ENCODE assay signal across 8 cellular contexts in the genomic region with DNA sequence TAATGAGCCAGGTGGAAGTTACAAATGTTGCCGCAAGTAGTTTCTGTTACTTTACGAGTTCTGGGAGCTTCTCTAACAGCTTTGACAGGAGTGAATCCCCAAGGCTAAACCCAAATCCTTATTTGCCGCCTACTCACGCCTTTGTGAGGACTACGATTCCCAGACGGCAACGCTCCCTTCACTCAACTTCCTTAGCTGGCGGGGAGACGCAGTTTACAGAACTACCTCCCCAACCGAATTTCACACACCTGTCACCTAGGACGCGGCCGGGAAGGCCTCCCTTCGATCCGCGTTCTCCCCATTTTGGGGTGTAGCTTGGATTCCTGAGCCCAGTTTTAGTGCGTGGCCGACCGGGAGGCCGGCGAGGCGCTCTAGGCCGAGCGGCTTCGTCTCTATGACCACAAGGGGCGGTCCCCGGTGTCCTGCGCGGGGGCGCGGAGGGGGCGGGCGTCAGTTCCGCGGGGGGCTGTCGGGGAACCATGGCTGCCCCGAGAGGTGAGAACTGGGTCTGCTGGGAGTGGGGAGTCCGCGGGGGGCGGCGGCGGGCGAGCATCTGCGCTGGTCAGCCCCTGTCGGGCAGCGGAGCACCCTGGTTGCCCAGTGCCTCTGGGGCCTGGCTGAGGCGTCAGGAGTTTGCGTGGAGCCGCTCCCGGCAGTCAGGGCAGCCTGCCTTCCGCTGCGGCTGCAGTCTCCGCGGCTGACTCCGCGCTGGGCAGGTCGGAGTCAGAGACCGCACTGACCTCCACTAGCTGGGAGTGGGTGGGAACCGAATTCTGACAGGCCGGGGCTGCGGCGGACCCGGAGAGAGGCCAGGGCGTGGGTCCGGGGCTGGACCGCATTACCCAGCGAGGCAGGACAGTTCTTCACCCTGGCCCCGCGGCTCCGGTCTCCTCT. TPM values are rescaled to one million over a fixed set of nuclear protein-coding genes. Genes with fewer than 3 reads are reported as not detected.
DNase-seq lines count a peak whose midpoint lies in the region; ATAC-seq lines count a peak whose summit lies in the region.

A gene with protein sequence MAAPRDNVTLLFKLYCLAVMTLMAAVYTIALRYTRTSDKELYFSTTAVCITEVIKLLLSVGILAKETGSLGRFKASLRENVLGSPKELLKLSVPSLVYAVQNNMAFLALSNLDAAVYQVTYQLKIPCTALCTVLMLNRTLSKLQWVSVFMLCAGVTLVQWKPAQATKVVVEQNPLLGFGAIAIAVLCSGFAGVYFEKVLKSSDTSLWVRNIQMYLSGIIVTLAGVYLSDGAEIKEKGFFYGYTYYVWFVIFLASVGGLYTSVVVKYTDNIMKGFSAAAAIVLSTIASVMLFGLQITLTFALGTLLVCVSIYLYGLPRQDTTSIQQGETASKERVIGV (plus strand): TSS at position 450 of the 894 bp plus-strand sequence. CDS start 30 bp downstream, at position 480.

- peak within 1 kb of the TSS; percentile 37 to 95 for H3K4ac ChIP-seq in mesenchymal stem cell (ENCODE audit: low read depth in 1 of 2, low read length in 2 of 2)

- under 1% methylated on average over 61 of the region's 70 CpGs for whole genome bisulfite sequencing in mesenchymal stem cell

- peak within 1 kb of the TSS; percentile 97 for H4K8ac ChIP-seq in mesenchymal stem cell (ENCODE audit: low read length)

- H2BK12ac ChIP-seq in mesenchymal stem cell (ENCODE audit: low read length in 2 of 2), result peak within 1 kb of the TSS in 1 of 2 experiments; percentile 95

- H3K36me3 ChIP-seq in endocrine pancreas (ENCODE audit: control insufficient read depth, insufficient read depth, low read length) (peaks cover 3% of the 10 kb centered on the region), mesenchymal stem cell (ENCODE audit: control insufficient read depth in 1 of 2, insufficient read depth in 2 of 2, low read depth in 1 of 2, low read length in 2 of 2) (peaks cover 0 to 3% of the 10 kb centered on the region in 2 experiments)

- peak within 1 kb of the TSS in 1 of 2 experiments; percentile 96 for H3K23ac ChIP-seq in mesenchymal stem cell (ENCODE audit: low read length in 2 of 2)

- H3K9ac ChIP-seq in endocrine pancreas (ENCODE audit: control insufficient read depth, insufficient read depth, low read length) (peak within 1 kb of the TSS; percentile 100), mesenchymal stem cell (ENCODE audit: low read length) (peak within 1 kb of the TSS; percentile 96)

- H3K18ac ChIP-seq in mesenchymal stem cell (ENCODE audit: low read depth in 1 of 2, low read length in 2 of 2), result peak within 1 kb of the TSS; percentile 84 to 100

- H4K91ac ChIP-seq in mesenchymal stem cell (ENCODE audit: low read length), result peak within 1 kb of the TSS; percentile 98

- no peak within 1 kb of the TSS for H2BK120ac ChIP-seq in mesenchymal stem cell (ENCODE audit: low read depth, low read length)

- H3K27me3 ChIP-seq in endocrine pancreas (ENCODE audit: control insufficient read depth, insufficient read depth, low read length), result no peaks in the 10 kb centered on the region
- no peaks in the 10 kb centered on the region for H3K27me3 ChIP-seq in mesenchymal stem cell (ENCODE audit: control insufficient read depth in 1 of 2, insufficient read depth in 1 of 2, low read length in 2 of 2)

- peak; percentile 83 for DNase-seq in COR-L47 (lab: John Stamatoyannopoulos, UW)
- peak; percentile 84 for DNase-seq in HT-29 (ENCODE audit: low spot score)
- DNase-seq in NK-92 treated with Interleukin-12 subunit alpha and Interleukin-12 subunit beta, amount 100 ng/mL, for 24 hours (lab: John Stamatoyannopoulos, UW), result peak; percentile 74
- peak; percentile 65 to 78 (median 76) for DNase-seq in activated CD8-positive, alpha-beta memory T cell treated with anti-CD3 and anti-CD28 coated beads for 48 hours (ENCODE audit: low read depth in 2 of 3, low spot score in 2 of 3)
- DNase-seq in mesenchymal stem cell, result peak; percentile 88
- peak; percentile 66 for DNase-seq in stimulated activated CD8-positive, alpha-beta memory T cell treated with anti-CD3 and anti-CD28 coated beads, Interleukin-12 subunit alpha, Interleukin-12 subunit beta, amount 100 ng/mL, for 24 hours (ENCODE audit: extremely low read depth)

- H2BK15ac ChIP-seq in mesenchymal stem cell (ENCODE audit: low read depth, poor library complexity, severe bottlenecking), result peak within 1 kb of the TSS; percentile 71

- peak; percentile 93 for ATAC-seq in GM21360 (IDR thresholded peaks at IDR 0.05; ENCODE audit: unreplicated experiment)

- H3K79me1 ChIP-seq in mesenchymal stem cell (replicated peaks; ENCODE audit: low read length, poor library complexity, severe bottlenecking), result peaks cover 15% of the 10 kb centered on the region

- H3K4me2 ChIP-seq in mesenchymal stem cell (ENCODE audit: low read length, poor library complexity, severe bottlenecking), result peak within 1 kb of the TSS; percentile 99

- peak within 1 kb of the TSS; percentile 100 for H2AFZ ChIP-seq in mesenchymal stem cell (ENCODE audit: low read depth, low read length)

- H3K4me3 ChIP-seq in endocrine pancreas (ENCODE audit: control insufficient read depth, insufficient read depth, low read length) (peak within 1 kb of the TSS; percentile 81), mesenchymal stem cell (ENCODE audit: insufficient read depth in 1 of 2, low read depth in 1 of 2, low read length in 2 of 2) (peak within 1 kb of the TSS; percentile 92 to 96)

- H3K4me1 ChIP-seq in endocrine pancreas (ENCODE audit: control insufficient read depth, insufficient read depth, low read length) (peaks cover 7% of the 10 kb centered on the region), mesenchymal stem cell (ENCODE audit: control insufficient read depth, insufficient read depth, low read depth, low read length) (peaks cover 4% of the 10 kb centered on the region)

- H3K27ac ChIP-seq in mesenchymal stem cell (ENCODE audit: low read length, poor library complexity, severe bottlenecking), result peak within 1 kb of the TSS; percentile 71

- no peak within 1 kb of the TSS for H2AK5ac ChIP-seq in mesenchymal stem cell (ENCODE audit: low read length, severe bottlenecking)

- peak within 1 kb of the TSS; percentile 49 for H2BK5ac ChIP-seq in mesenchymal stem cell (ENCODE audit: low read depth, low read length, poor library complexity, severe bottlenecking)

- peak within 1 kb of the TSS in 1 of 2 experiments; percentile 100 for H3K14ac ChIP-seq in mesenchymal stem cell (ENCODE audit: low read length in 2 of 2)

- H3K9me3 ChIP-seq in endocrine pancreas (ENCODE audit: control insufficient read depth, low read length) (no peaks in the 10 kb centered on the region), mesenchymal stem cell (ENCODE audit: control insufficient read depth, low read length) (no peaks in the 10 kb centered on the region)

RNA-seq across cellular contexts. Expression of the gene that starts here (rescaled TPM):
- total RNA-seq in HT-29 (2014; rRNA removed; shearing (Covaris generic)), result 13.4 and 14.1 TPM in 2 replicates
- 11.7 TPM for polyA plus RNA-seq in mesenchymal stem cell (2013, experiment 1 of 2)
- 13.5 TPM for polyA plus RNA-seq in mesenchymal stem cell (2013, experiment 2 of 2)

Comparison
In these comparisons a context has a peak if more than half of its experiments do, and no peak if none do; other contexts are left out.
1. Peak in every context shown above with its lines: DNase-seq, ATAC-seq, H3K4me3 ChIP-seq and H3K27ac ChIP-seq.